In genomic region chr21:37009740-37010341, GRCh38 we compare ENCODE assay signal across 8 cellular contexts. TPM values are rescaled to one million over a fixed set of nuclear protein-coding genes. Genes with fewer than 3 reads are reported as not detected.
DNase-seq lines count a peak whose midpoint lies in the region; ATAC-seq and TF ChIP-seq lines count a peak whose summit lies in the region.

No MANE protein-coding gene starts in this region.

- ATAC-seq in HG02759 (IDR thresholded peaks at IDR 0.05; ENCODE audit: unreplicated experiment) (peak; percentile 98), left cardiac atrium (peak; percentile 96 to 97)

- no peak overlapping the region for H3K27ac ChIP-seq in uterus

- peaks cover 14% of the 10 kb centered on the region for H3K27me3 ChIP-seq in adipocyte (replicated peaks; ENCODE audit: control insufficient read depth, insufficient read depth, low read length)
- peaks cover 5 to 8% of the 10 kb centered on the region in 2 donors for H3K27me3 ChIP-seq in uterus

- no peak for TF ChIP-seq POLR2A in uterus (IDR thresholded peaks at IDR 0.05)

- intact Hi-C loops in left cardiac atrium (cut with DNase I) (no loop called here), uterus (cut with DNase I; ENCODE audit: low total_unique reads) (no loop called here)

- peak overlapping the region; percentile 48 for H3K9ac ChIP-seq in adipocyte (ENCODE audit: low read length)

- TF ChIP-seq CTCF in GM12865 (IDR thresholded peaks at IDR 0.05; ENCODE audit: insufficient read depth, low read depth, low read length, missing control alignments) = peak; percentile 86
- TF ChIP-seq CTCF in uterus (IDR thresholded peaks at IDR 0.05) = peak; percentile 53 to 77 (median 70)

- DNase-seq in GM12865 (ENCODE audit: low read depth) (peak; percentile 80), NCI-H1417 treated with DMSO at 0.1 percent for 48 hours (lab: John Stamatoyannopoulos, UW) (peak; percentile 89), T follicular helper cell (ENCODE audit: low read depth) (peak; percentile 63), adipocyte (ENCODE audit: low read depth) (peak; percentile 78), left cardiac atrium (peak; percentile 81), putamen (ENCODE audit: low spot score) (peak; percentile 69), uterus (peak; percentile 56 to 78)

- H3K4me1 ChIP-seq in adipocyte (ENCODE audit: control insufficient read depth, insufficient read depth, low read length) (no peaks in the 10 kb centered on the region), uterus (no peaks in the 10 kb centered on the region)

- H3K9me3 ChIP-seq in adipocyte (ENCODE audit: control insufficient read depth, low read length) = no peaks in the 10 kb centered on the region
- H3K9me3 ChIP-seq in uterus = no peaks in the 10 kb centered on the region

- H3K4me3 ChIP-seq in GM12865 (ENCODE audit: low read depth, low read length) = peak overlapping the region; percentile 20
- peak overlapping the region; percentile 72 for H3K4me3 ChIP-seq in adipocyte (ENCODE audit: low read length)
- peak overlapping the region in 1 of 2 donors; percentile 7 for H3K4me3 ChIP-seq in uterus

- no peaks in the 10 kb centered on the region for H3K36me3 ChIP-seq in adipocyte (ENCODE audit: control insufficient read depth, insufficient read depth, low read length, severe bottlenecking)
- H3K36me3 ChIP-seq in uterus = no peaks in the 10 kb centered on the region

RNA-seq across cellular contexts. Expression of gene RIPPLY3, which starts 3.3 kb away (rescaled TPM):
- total RNA-seq in left cardiac atrium (not detected), uterus (under 1 TPM in 1 of 4 donors, not detected in 3; 0.62 TPM)

RNA-seq across cellular contexts. Expression of gene HLCS, which starts 43.4 kb away (rescaled TPM):
- total RNA-seq in left cardiac atrium = 1 to 10 TPM; 8.3 to 8.9 TPM
- 10 to 100 TPM in 2 of 4 donors, 1 to 10 TPM in 2; 3.8 to 31.4 (median 15.4) TPM for total RNA-seq in uterus
